22 cellular contexts compared by ENCODE assay signal in genomic region chr20:43238833-43239232, GRCh38. TPM values are rescaled to one million over a fixed set of nuclear protein-coding genes. Genes with fewer than 3 reads are reported as not detected.
DNase-seq lines count a peak whose midpoint lies in the region; ATAC-seq, FAIRE-seq and TF ChIP-seq lines count a peak whose summit lies in the region.
"Had no signal": no experiment of that assay in that cellular context is flagged by ENCODE, and none has a peak within 500 bp of the region (broad histone marks: within the 10 kb centered on the region; RNA-seq: fewer than 3 reads in every experiment).

No MANE protein-coding gene starts in this region.

- DNase-seq in A673 (ENCODE audit: low spot score) = peak; percentile 5
- DNase-seq in ELR (ENCODE audit: low read depth) = peak; percentile 16
- peak; percentile 30 for DNase-seq in NCI-H2029 (lab: John Stamatoyannopoulos, UW)
- DNase-seq in H1 (ENCODE audit: low read depth in 1 of 2, low spot score in 2 of 2) = peak in 1 of 2 experiments; percentile 48
- no peak for DNase-seq in T-cell
- DNase-seq in urothelium cell line (ENCODE audit: low spot score) = no peak
- no peak for DNase-seq in omental fat pad (ENCODE audit: low spot score)
- DNase-seq: activated CD4-positive, alpha-beta memory T cell treated with anti-CD3 and anti-CD28 coated beads, Interleukin-2, amount 10 ng/mL, durations not matched to agents 7 days and 5 days; activated T-cell treated with anti-CD3 and anti-CD28 coated beads, Interleukin-2, amount 50 U/mL, for 4 hours; GDM1; head of caudate nucleus; islet precursor cell; naive B cell; NCI-H1694 treated with DMSO at 0.1 percent for 48 hours; NCI-H446 treated with DMSO at 0.1 percent for 48 hours; PC-9; stimulated activated CD4-positive, alpha-beta T cell treated with anti-CD3 and anti-CD28 coated beads, Interleukin-2, amount 100 ng/mL, for 24 hours; uterus had no signal

- H2AFZ ChIP-seq in H1 (ENCODE audit: low read length) = no peak overlapping the region
- H2AFZ ChIP-seq: parathyroid adenoma, PC-9 had no signal

- no peak overlapping the region for H2BK12ac ChIP-seq in H1 (ENCODE audit: low read depth, low read length)

- no peak overlapping the region for H3K23ac ChIP-seq in H1 (ENCODE audit: insufficient read length)

- H4K20me1 ChIP-seq in H1 (replicated peaks in 1 of 2; ENCODE audit: control insufficient read depth in 1 of 2, insufficient read depth in 2 of 2, low read length in 2 of 2) = no peaks in the 10 kb centered on the region

- H3K14ac ChIP-seq in H1 (ENCODE audit: insufficient read length) = no peak overlapping the region

- TF ChIP-seq RAD21 in H1 (IDR thresholded peaks at IDR 0.05 in 1 of 2, conservative IDR thresholded peaks at IDR 0.05 in 1 of 2; ENCODE audit: low read depth in 2 of 2, low read length in 2 of 2) = no peak

- intact Hi-C loops in A673 (cut with micrococcal nuclease; ENCODE audit: unreplicated experiment) = no loop called here

- CTCF ChIA-PET in A673 (lab: Charles Lee) = no interaction called here
- CTCF ChIA-PET in H1 (lab: Charles Lee; ENCODE audit: partially characterized antibody) = interaction anchor here (1.2 kb wide), 1 partner anchor 26 kb away, joined by 3 read pairs; no protein-coding TSS in a partner anchor
- CTCF ChIA-PET in T-cell (lab: Charles Lee) = no interaction called here

- POLR2A ChIA-PET in A673 (lab: Charles Lee; ENCODE audit: low non-redundant PET) = no interaction called here
- POLR2A ChIA-PET in H1 (lab: Charles Lee; ENCODE audit: partially characterized antibody) = no interaction called here
- POLR2A ChIA-PET in T-cell (lab: Charles Lee) = no interaction called here

- H3K27me3 Mint-ChIP-seq in T-cell = peaks cover 7 to 14% of the 10 kb centered on the region in 2 donors
- H3K27me3 Mint-ChIP-seq: activated CD4-positive, alpha-beta memory T cell treated with anti-CD3 and anti-CD28 coated beads, Interleukin-2, amount 10 ng/mL, durations not matched to agents 7 days and 5 days had no signal

- H3K4me3 Mint-ChIP-seq in T-cell = no peak overlapping the region
- H3K4me3 Mint-ChIP-seq: activated CD4-positive, alpha-beta memory T cell treated with anti-CD3 and anti-CD28 coated beads, Interleukin-2, amount 10 ng/mL, durations not matched to agents 7 days and 5 days; activated T-cell treated with anti-CD3 and anti-CD28 coated beads, Interleukin-2, amount 50 U/mL, for 4 hours; naive B cell had no signal

- no peak overlapping the region for H4K91ac ChIP-seq in H1 (replicated peaks; ENCODE audit: insufficient read length, low read length)

- H3K9me3 Mint-ChIP-seq in T-cell = peaks cover 4 to 14% (median 11%) of the 10 kb centered on the region in 3 donors
- H3K9me3 Mint-ChIP-seq: activated CD4-positive, alpha-beta memory T cell treated with anti-CD3 and anti-CD28 coated beads, Interleukin-2, amount 10 ng/mL, durations not matched to agents 7 days and 5 days had no signal

- ATAC-seq in T-cell (replicated peaks in 1 of 4) (no peak), omental fat pad (ENCODE audit: low FRiP score) (no peak)
- ATAC-seq: activated naive CD4-positive, alpha-beta T cell treated with anti-CD3 and anti-CD28 coated beads, Interleukin-2, amount 50 U/mL, for 72 hours; activated T-cell treated with anti-CD3 and anti-CD28 coated beads, Interleukin-2, amount 50 U/mL, for 4 hours had no signal

- H3K9me3 ChIP-seq in A673 (ENCODE audit: low read depth, low read length, poor library complexity, severe bottlenecking) (no peaks in the 10 kb centered on the region), H1 (ENCODE audit: insufficient read depth in 2 of 2, low read depth in 1 of 2, low read length in 1 of 2) (no peaks in the 10 kb centered on the region)
- H3K9me3 ChIP-seq: uterus had no signal

- 77% methylated on average over 3 of the region's 3 CpGs; no CpG with 5 or more reads in 1 of the 2 experiments for WGBS in H1 (ENCODE audit: extremely low coverage in 1 of 2, insufficient coverage in 1 of 2, insufficient read length in 1 of 2, insufficient replicate concordance in 2 of 2, low coverage in 1 of 2, low lambda C conversion rate in 2 of 2, missing lambda C conversion rate in 1 of 2), 2 experiments

- no peaks in the 10 kb centered on the region for H3K79me1 ChIP-seq in H1 (ENCODE audit: low read depth, low read length)

- no peaks in the 10 kb centered on the region for H3K4me1 ChIP-seq in A673 (ENCODE audit: insufficient read depth, low read length, poor library complexity, severe bottlenecking)
- H3K4me1 ChIP-seq in H1 (replicated peaks in 1 of 4; ENCODE audit: control insufficient read depth in 3 of 4, insufficient read depth in 4 of 4, low read length in 3 of 4) = peaks cover 0 to 8% (median 3%) of the 10 kb centered on the region in 4 experiments; a peak in 5 of 7 replicates
- H3K4me1 ChIP-seq: parathyroid adenoma, uterus had no signal

- H3K4me2 ChIP-seq in H1 (ENCODE audit: insufficient read depth in 1 of 2, low read depth in 2 of 2, low read length in 2 of 2) = no peak overlapping the region
- H3K4me2 ChIP-seq: PC-9 had no signal

- H4K5ac ChIP-seq in H1 (ENCODE audit: insufficient read length, low read depth, low read length) = no peak overlapping the region

- H3K9ac ChIP-seq in H1 (replicated peaks in 1 of 4; ENCODE audit: extremely low read depth in 1 of 4, low read depth in 3 of 4, low read length in 3 of 4) = no peak overlapping the region
- H3K9ac ChIP-seq: parathyroid adenoma had no signal

- H3K23me2 ChIP-seq in H1 (ENCODE audit: low read depth, low read length) = no peaks in the 10 kb centered on the region

- BruUV-seq in A673 (replicated peaks; lab: Mats Ljungman, UMichigan) = no TSS peak

- H2BK15ac ChIP-seq in H1 (ENCODE audit: low read length) = no peak overlapping the region

- no peak overlapping the region for H2BK120ac ChIP-seq in H1 (replicated peaks; ENCODE audit: low read depth, low read length)

- H3K27ac ChIP-seq in A673 (ENCODE audit: low read depth, low read length, poor library complexity, severe bottlenecking) (no peak overlapping the region), H1 (ENCODE audit: low read depth, low read length) (no peak overlapping the region)
- H3K27ac ChIP-seq: parathyroid adenoma, PC-9, uterus had no signal

- no peaks in the 10 kb centered on the region for H3K4me1 Mint-ChIP-seq in T-cell
- H3K4me1 Mint-ChIP-seq: activated CD4-positive, alpha-beta memory T cell treated with anti-CD3 and anti-CD28 coated beads, Interleukin-2, amount 10 ng/mL, durations not matched to agents 7 days and 5 days; naive B cell had no signal

- TF ChIP-seq EP300 in H1 (IDR thresholded peaks at IDR 0.05; ENCODE audit: borderline replicate concordance in 1 of 2, low read depth in 2 of 2, low read length in 2 of 2) = no peak

- FAIRE-seq in H1 (lab: Jason Lieb, UNC) (peak; percentile 91), urothelium cell line (lab: Jason Lieb, UNC) (no peak)
- FAIRE-seq: GM12891 had no signal

- TF ChIP-seq CTCF in A673 (conservative IDR thresholded peaks at IDR 0.05; ENCODE audit: low read depth, low read length) = no peak
- no peak for TF ChIP-seq CTCF in H1 (IDR thresholded peaks at IDR 0.05; ENCODE audit: control extremely low read depth in 1 of 3, insufficient read depth in 1 of 3, low read depth in 1 of 3, low read length in 3 of 3)
- TF ChIP-seq CTCF in omental fat pad (IDR thresholded peaks at IDR 0.05) = no peak

- H4K8ac ChIP-seq in H1 (ENCODE audit: extremely low read depth, insufficient read depth, low read length) = no peak overlapping the region

- H3K36me3 ChIP-seq in A673 (ENCODE audit: insufficient read depth, low read length, poor library complexity, severe bottlenecking) (no peaks in the 10 kb centered on the region), H1 (ENCODE audit: control insufficient read depth in 2 of 4, insufficient read depth in 4 of 4, low read length in 3 of 4) (no peaks in the 10 kb centered on the region)
- H3K36me3 ChIP-seq: uterus had no signal

- H3K27ac Mint-ChIP-seq in T-cell = no peak overlapping the region
- H3K27ac Mint-ChIP-seq: activated CD4-positive, alpha-beta memory T cell treated with anti-CD3 and anti-CD28 coated beads, Interleukin-2, amount 10 ng/mL, durations not matched to agents 7 days and 5 days; naive B cell had no signal

- H2AK5ac ChIP-seq in H1 (ENCODE audit: low read depth, low read length) = no peak overlapping the region

- H3K36me3 Mint-ChIP-seq in T-cell = no peaks in the 10 kb centered on the region
- H3K36me3 Mint-ChIP-seq: naive B cell had no signal

- H3K4ac ChIP-seq in H1 (replicated peaks; ENCODE audit: insufficient read length, low read depth, low read length) = no peak overlapping the region

- no peak overlapping the region for H3K4me3 ChIP-seq in A673 (ENCODE audit: low read depth, low read length, poor library complexity, severe bottlenecking)
- no peak overlapping the region for H3K4me3 ChIP-seq in H1 (ENCODE audit: extremely low read depth in 1 of 4, insufficient read depth in 2 of 4, low read depth in 3 of 4, low read length in 4 of 4)
- H3K4me3 ChIP-seq: PC-9, uterus had no signal

- no peak overlapping the region for H3K56ac ChIP-seq in H1 (replicated peaks; ENCODE audit: insufficient read length, low read depth, low read length)

- no peak for TF ChIP-seq POLR2A in H1 (IDR thresholded peaks at IDR 0.05; ENCODE audit: control extremely low read depth in 1 of 2, low read depth in 2 of 2, low read length in 2 of 2)

- no peak overlapping the region for H2BK5ac ChIP-seq in H1 (ENCODE audit: low read depth, low read length)

- H3K27me3 ChIP-seq in A673 (replicated peaks; ENCODE audit: insufficient read depth, low read depth, low read length, poor library complexity) = peaks cover 47% of the 10 kb centered on the region
- H3K27me3 ChIP-seq in H1 (replicated peaks in 1 of 4; ENCODE audit: control insufficient read depth in 3 of 4, extremely low read depth in 1 of 4, insufficient read depth in 3 of 4, low read length in 3 of 4) = no peaks in the 10 kb centered on the region
- H3K27me3 ChIP-seq: uterus had no signal

- no peaks in the 10 kb centered on the region for H3K79me2 ChIP-seq in H1 (ENCODE audit: control insufficient read depth in 1 of 2, insufficient read depth in 2 of 2, low read length in 2 of 2)
- H3K79me2 ChIP-seq: parathyroid adenoma had no signal

- no peak overlapping the region for H3K18ac ChIP-seq in H1 (ENCODE audit: extremely low read depth, low read length)

- H2BK20ac ChIP-seq in H1 (ENCODE audit: low read length) = no peak overlapping the region

TF ChIP-seq in H1, 55 proteins besides CTCF, POLR2A, EP300 and RAD21 (continues in another document):
- no peak for TF ChIP-seq SUZ12 (IDR thresholded peaks at IDR 0.05; ENCODE audit: low read length)

RNA-seq across cellular contexts. Expression of gene PTPRT, which starts 49.1 kb away (rescaled TPM):
- not detected in 2 replicates for total RNA-seq in A673 (2021)
- total RNA-seq in H1 (2021; fragmentation: NEBNext Ultra II Directional; extraction: Animal tissue kit (Norgen Biotek cat#: 25700)) = 1.8 and 2.1 TPM in 2 replicates
- polyA plus RNA-seq in H1 (2011; rRNA removed) = 0.33 and 0.72 TPM in 2 replicates
- polyA plus RNA-seq in H1 (2011; cell fraction: cytosol; rRNA removed) = 0.30 TPM
- 2.6 TPM for polyA plus RNA-seq in H1 (2011; cell fraction: nucleus; rRNA removed)
- polyA plus RNA-seq in H1 (2012, experiment 1 of 2) = 0.45 to 0.87 TPM (median 0.56 TPM) in 4 replicates
- 0.34 TPM for polyA plus RNA-seq in H1 (2012, experiment 2 of 2)
- polyA plus RNA-seq in H1 (2013, experiment 1 of 2) = 0.41 TPM
- 0.40 TPM for polyA plus RNA-seq in H1 (2013, experiment 2 of 2)
- polyA minus RNA-seq in H1 (2011; rRNA and poly(A)+ RNA removed) = 2.7 and 5.2 TPM in 2 replicates
- polyA minus RNA-seq in H1 (2011; cell fraction: cytosol; rRNA and poly(A)+ RNA removed) = 0.44 TPM
- 10.8 TPM for polyA minus RNA-seq in H1 (2011; cell fraction: nucleus; rRNA and poly(A)+ RNA removed)
- total RNA-seq in T-cell = not detected
- total RNA-seq in omental fat pad = 1 to 10 TPM in 3 of 4 donors, under 1 TPM in 1; 0.63 to 2.2 (median 1.8) TPM
- total RNA-seq: activated CD4-positive, alpha-beta memory T cell treated with anti-CD3 and anti-CD28 coated beads, Interleukin-2, amount 10 ng/mL, durations not matched to agents 7 days and 5 days; activated naive CD4-positive, alpha-beta T cell treated with anti-CD3 and anti-CD28 coated beads, Interleukin-2, amount 50 U/mL, for 72 hours; activated T-cell treated with anti-CD3 and anti-CD28 coated beads, Interleukin-2, amount 50 U/mL, for 4 hours; lung microvascular endothelial cell; PC-9 had no signal

Comparison
In these comparisons a context has a peak if more than half of its experiments do, and no peak if none do; other contexts are left out.
1. DNase-seq: peak in A673 (single experiment), ELR (single experiment) and NCI-H2029 (single experiment); none in T-cell (0 of 34), urothelium cell line (single experiment) and omental fat pad (single experiment).